In genomic region chr12:111409403-111410228, GRCh38 we compare ENCODE assay signal across 1 cellular context.
TF ChIP-seq lines count a peak whose summit lies in the region.

No MANE protein-coding gene starts in this region.

TF ChIP-seq in K562, 482 proteins besides CTCF, POLR2A, EP300 and RAD21 (continued from another document and continues in another):
- peak in 1 of 2 experiments; percentile 59; a peak in 1 of 4 replicates for TF ChIP-seq ZMIZ1 (IDR thresholded peaks at IDR 0.05; ENCODE audit: low read depth in 2 of 2, low read length in 2 of 2)
- TF ChIP-seq POLR2G (IDR thresholded peaks at IDR 0.05; ENCODE audit: low read depth, low read length) = peak; percentile 64; the same call in 1 of the 2 replicates
- no peak for TF ChIP-seq TBP (optimal IDR thresholded peaks at IDR 0.05; ENCODE audit: low read depth, low read length)
- no peak for TF ChIP-seq ARNT (IDR thresholded peaks at IDR 0.05)
- no peak for TF ChIP-seq TAF9B (IDR thresholded peaks at IDR 0.05; ENCODE audit: partially characterized antibody)
- TF ChIP-seq NCOA6 (IDR thresholded peaks at IDR 0.05) = no peak
- TF ChIP-seq RBFOX2 (IDR thresholded peaks at IDR 0.05; ENCODE audit: low read depth, low read length) = peak; percentile 71
- TF ChIP-seq MAZ (CRISPR knock-in tag; conservative IDR thresholded peaks at IDR 0.05 in 1 of 2, IDR thresholded peaks at IDR 0.05 in 1 of 2) = peak; percentile 72 to 78
- TF ChIP-seq ZNF217 (CRISPR knock-in tag; IDR thresholded peaks at IDR 0.05) = no peak
- peak in 1 of 2 experiments; percentile 59; a peak in 2 of 4 replicates for TF ChIP-seq UBTF (IDR thresholded peaks at IDR 0.05; ENCODE audit: borderline replicate concordance in 1 of 2, low read depth in 2 of 2, low read length in 2 of 2)
- peak; percentile 21; the same call in 1 of the 2 replicates for TF ChIP-seq NFE2 (IDR thresholded peaks at IDR 0.05; ENCODE audit: low read depth)
- no peak for TF ChIP-seq ZNF23 (CRISPR knock-in tag; IDR thresholded peaks at IDR 0.05)
- no peak for TF ChIP-seq HNRNPH1 (optimal IDR thresholded peaks at IDR 0.05; ENCODE audit: low read depth, low read length)
- TF ChIP-seq RCOR1 (IDR thresholded peaks at IDR 0.05; ENCODE audit: borderline replicate concordance in 1 of 2, low read depth in 2 of 2, low read length in 2 of 2) = peak in 1 of 2 experiments; percentile 32; a peak in 1 of 4 replicates
- TF ChIP-seq PKNOX1 (IDR thresholded peaks at IDR 0.05) = 0 out of 2 replicates have a peak, but pooled peaks have one; percentile 68
- no peak for TF ChIP-seq HDAC1 (IDR thresholded peaks at IDR 0.05)
- TF ChIP-seq SAP30 (IDR thresholded peaks at IDR 0.05; ENCODE audit: borderline replicate concordance, insufficient read depth, low read depth, low read length, poor library complexity, severe bottlenecking) = peak; percentile 36
- no peak for TF ChIP-seq THAP7 (CRISPR knock-in tag; IDR thresholded peaks at IDR 0.05)
- no peak for TF ChIP-seq ZNF398 (CRISPR knock-in tag; IDR thresholded peaks at IDR 0.05)
- no peak for TF ChIP-seq SAFB2 (IDR thresholded peaks at IDR 0.05; ENCODE audit: borderline replicate concordance, low read depth, low read length, severe bottlenecking)
- no peak for TF ChIP-seq ZBTB26 (CRISPR knock-in tag; IDR thresholded peaks at IDR 0.05)
- no peak for TF ChIP-seq PTBP1 (IDR thresholded peaks at IDR 0.05; ENCODE audit: low read depth, low read length)
- no peak for TF ChIP-seq FOS (IDR thresholded peaks at IDR 0.05; ENCODE audit: extremely low read depth, insufficient read length)
- TF ChIP-seq TCF3 (CRISPR knock-in tag; IDR thresholded peaks at IDR 0.05) = peak; percentile 69
- TF ChIP-seq E2F6 (IDR thresholded peaks at IDR 0.05; ENCODE audit: borderline replicate concordance in 1 of 2, extremely low read depth in 1 of 2, insufficient read depth in 1 of 2, insufficient read length in 1 of 2, low read depth in 1 of 2, low read length in 1 of 2, poor library complexity in 1 of 2, severe bottlenecking in 1 of 2) = no peak
- TF ChIP-seq RFX7 (CRISPR knock-in tag; IDR thresholded peaks at IDR 0.05) = no peak
- TF ChIP-seq BRD9 (IDR thresholded peaks at IDR 0.05; ENCODE audit: low read depth, partially characterized antibody) = peak; percentile 2
- no peak for TF ChIP-seq ZNF384 (IDR thresholded peaks at IDR 0.05; ENCODE audit: low read depth, low read length)
- no peak for TF ChIP-seq FOXK2 (conservative IDR thresholded peaks at IDR 0.05 in 1 of 2, IDR thresholded peaks at IDR 0.05 in 1 of 2; ENCODE audit: low read depth in 2 of 2)
- TF ChIP-seq SMARCE1 (IDR thresholded peaks at IDR 0.05) = peak; percentile 33; the same call in 1 of the 2 replicates
- TF ChIP-seq KLF10 (CRISPR knock-in tag; IDR thresholded peaks at IDR 0.05) = no peak
- no peak for TF ChIP-seq HMG20B (CRISPR knock-in tag; IDR thresholded peaks at IDR 0.05)
- 0 out of 2 replicates have a peak, but pooled peaks have one; percentile 39 for TF ChIP-seq XRCC5 (IDR thresholded peaks at IDR 0.05; ENCODE audit: low read depth, low read length)
- no peak for TF ChIP-seq ARID3A (IDR thresholded peaks at IDR 0.05; ENCODE audit: borderline replicate concordance, low read depth, low read length)
- TF ChIP-seq USF1 (CRISPR knock-in tag; IDR thresholded peaks at IDR 0.05) = no peak
- TF ChIP-seq TFAP4 (CRISPR knock-in tag; IDR thresholded peaks at IDR 0.05; ENCODE audit: borderline replicate concordance) = peak; percentile 94
- no peak for TF ChIP-seq E2F8 (IDR thresholded peaks at IDR 0.05; ENCODE audit: low read depth, partially characterized antibody)
- no peak for TF ChIP-seq ZNF431 (CRISPR knock-in tag; IDR thresholded peaks at IDR 0.05)
- peak; percentile 52; the same call in 1 of the 2 replicates for TF ChIP-seq ZNF263 (CRISPR knock-in tag; IDR thresholded peaks at IDR 0.05; ENCODE audit: borderline replicate concordance)
- TF ChIP-seq ZFX (CRISPR knock-in tag; IDR thresholded peaks at IDR 0.05) = peak; percentile 53
- no peak for TF ChIP-seq HOXB6 (CRISPR knock-in tag; IDR thresholded peaks at IDR 0.05; ENCODE audit: borderline replicate concordance)
